ENCODE assay signal across 2 cellular contexts in the genomic region with DNA sequence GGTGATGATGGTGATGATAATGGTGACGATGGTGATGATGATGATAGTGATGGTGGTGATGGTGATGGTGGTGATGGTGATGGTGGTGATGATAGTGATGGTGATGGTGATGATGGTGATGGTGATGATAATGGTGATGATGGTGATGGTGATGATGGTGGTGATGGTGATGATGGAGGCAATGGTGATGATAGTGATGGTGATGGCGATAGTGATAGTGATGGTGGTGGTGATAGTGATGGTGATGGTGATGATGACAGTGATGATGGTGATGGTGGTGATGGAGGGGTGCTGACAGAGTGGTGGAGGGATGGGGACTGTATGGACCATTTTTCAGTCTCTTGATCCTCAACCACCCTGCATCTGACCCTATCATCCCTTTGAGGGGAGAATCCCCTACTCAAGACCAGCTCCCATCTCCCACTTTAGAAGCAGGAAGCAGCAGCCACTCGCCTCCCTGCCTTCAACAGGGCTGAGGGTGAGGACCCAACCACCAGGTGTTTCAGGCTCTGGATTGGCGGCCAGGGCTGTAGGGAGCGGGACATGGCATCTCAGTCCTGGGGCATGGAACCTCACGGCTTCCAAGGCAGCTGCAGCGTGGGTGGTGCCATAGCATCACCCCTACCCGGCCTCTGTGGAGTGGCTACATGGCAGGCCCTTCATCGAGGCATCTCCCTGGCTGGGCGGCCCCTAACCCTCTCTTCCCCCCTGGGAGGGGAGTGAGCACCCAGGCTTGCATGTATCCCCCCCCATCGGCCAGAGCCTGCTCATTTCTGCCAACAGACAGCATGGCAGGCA.
TF ChIP-seq lines count a peak whose summit lies in the region.

No MANE protein-coding gene starts in this region.

TF ChIP-seq in IMR-90, 13 proteins besides CTCF, POLR2A, EP300 and RAD21:
- TF ChIP-seq RFX5 (IDR thresholded peaks at IDR 0.05; ENCODE audit: low read depth, low read length): no peak
- TF ChIP-seq, protein P1, sequence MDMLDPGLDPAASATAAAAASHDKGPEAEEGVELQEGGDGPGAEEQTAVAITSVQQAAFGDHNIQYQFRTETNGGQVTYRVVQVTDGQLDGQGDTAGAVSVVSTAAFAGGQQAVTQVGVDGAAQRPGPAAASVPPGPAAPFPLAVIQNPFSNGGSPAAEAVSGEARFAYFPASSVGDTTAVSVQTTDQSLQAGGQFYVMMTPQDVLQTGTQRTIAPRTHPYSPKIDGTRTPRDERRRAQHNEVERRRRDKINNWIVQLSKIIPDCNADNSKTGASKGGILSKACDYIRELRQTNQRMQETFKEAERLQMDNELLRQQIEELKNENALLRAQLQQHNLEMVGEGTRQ (IDR thresholded peaks at IDR 0.05; ENCODE audit: low read depth, low read length): no peak
TF ChIP-seq in IMR-90: peak in this region for 0.

TF ChIP-seq in GM12878, 131 proteins besides CTCF, POLR2A, EP300 and RAD21:
- no peak for TF ChIP-seq ZZZ3 (IDR thresholded peaks at IDR 0.05; ENCODE audit: control insufficient read depth, insufficient read length, low read depth)
